Comparison of ENCODE assay signal across 11 cellular contexts in the genomic region with DNA sequence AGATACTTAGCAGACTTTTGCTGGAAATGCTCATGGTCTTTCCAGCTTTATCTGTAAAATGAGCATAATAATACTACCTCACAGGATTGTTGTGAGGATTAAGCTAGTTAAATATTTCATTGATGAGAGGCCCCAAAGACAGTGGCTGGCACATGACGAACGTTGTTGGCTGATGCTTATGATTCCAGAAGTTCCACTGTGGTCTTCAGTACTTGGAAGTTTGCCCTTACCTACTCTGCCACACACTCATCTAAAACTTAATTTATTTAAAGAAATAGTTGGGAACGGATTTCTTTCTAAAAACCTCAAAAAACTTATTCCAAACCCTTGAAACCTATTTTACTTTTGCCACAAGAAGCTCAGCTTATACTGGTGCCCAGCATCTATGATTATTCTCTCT.
DNase-seq lines count a peak whose midpoint lies in the region; ATAC-seq and TF ChIP-seq lines count a peak whose summit lies in the region.
"Had no signal": no experiment of that assay in that cellular context is flagged by ENCODE, and none has a peak within 500 bp of the region (broad histone marks: within the 10 kb centered on the region; RNA-seq: fewer than 3 reads in every experiment).

No MANE protein-coding gene starts in this region.

- H3K27ac ChIP-seq in transverse colon: peak overlapping the region; percentile 61 to 81 (median 77)
- H3K27ac ChIP-seq: body of pancreas had no signal

- H3K4me3 Mint-ChIP-seq in mesothelial cell of epicardium: no peak overlapping the region
- H3K4me3 Mint-ChIP-seq in Calu3 (ENCODE audit: low read depth, unreplicated experiment): no peak overlapping the region
- H3K4me3 Mint-ChIP-seq: T-helper 2 cell treated with Interferon-gamma antibody and Interleukin-4, amounts not matched to agents 5 μg/mL and 100 μg/mL, for 36 hours had no signal

- no peak for ATAC-seq in GM18520 (IDR thresholded peaks at IDR 0.05; ENCODE audit: unreplicated experiment)

- intact Hi-C loops in transverse colon (cut with DNase I; ENCODE audit: low total_unique reads) (no loop called here), Calu3 (cut with micrococcal nuclease; ENCODE audit: unreplicated experiment) (no loop called here)

- 56 to 79% methylated on average over 3 of the region's 3 CpGs for WGBS in transverse colon (ENCODE audit: low coverage in 1 of 2), 2 donors

- H3K27me3 ChIP-seq in transverse colon: no peaks in the 10 kb centered on the region
- H3K27me3 ChIP-seq: body of pancreas had no signal

- H3K27me3 Mint-ChIP-seq in mesothelial cell of epicardium (ENCODE audit: low read depth) (no peaks in the 10 kb centered on the region), Calu3 (ENCODE audit: unreplicated experiment) (no peaks in the 10 kb centered on the region)
- H3K27me3 Mint-ChIP-seq: progenitor cell of endocrine pancreas had no signal

- TF ChIP-seq CTCF in cardiac fibroblast (IDR thresholded peaks at IDR 0.05; ENCODE audit: low read depth, low read length): no peak
- no peak for TF ChIP-seq CTCF in mesothelial cell of epicardium (IDR thresholded peaks at IDR 0.05; ENCODE audit: unreplicated experiment)
- no peak for TF ChIP-seq CTCF in transverse colon (IDR thresholded peaks at IDR 0.05)
- TF ChIP-seq CTCF in Calu3 (IDR thresholded peaks at IDR 0.05; ENCODE audit: unreplicated experiment): no peak

- H3K4me1 Mint-ChIP-seq in mesothelial cell of epicardium (peaks cover 64% of the 10 kb centered on the region), Calu3 (ENCODE audit: low read depth, unreplicated experiment) (no peaks in the 10 kb centered on the region)

- H3K4me3 ChIP-seq in cardiac fibroblast (replicated peaks in 1 of 2; ENCODE audit: low read depth in 2 of 2, low read length in 2 of 2) (no peak overlapping the region), transverse colon (no peak overlapping the region)
- H3K4me3 ChIP-seq: body of pancreas had no signal

- DNase-seq in LHCN-M2 (ENCODE audit: low read depth) (peak; percentile 76), cardiac fibroblast (ENCODE audit: low read depth in 2 of 2) (peak; percentile 49 to 72), mesothelial cell of epicardium (ENCODE audit: low spot score in 2 of 2, unreplicated experiment in 2 of 2) (no peak), transverse colon (no peak), hepatic stellate cell (ENCODE audit: low spot score) (no peak), Calu3 (no peak)
- DNase-seq: body of pancreas, NCI-H1694 treated with DMSO at 0.1 percent for 48 hours had no signal

- H3K9me3 Mint-ChIP-seq in mesothelial cell of epicardium (peaks cover 19% of the 10 kb centered on the region), Calu3 (ENCODE audit: low read depth, unreplicated experiment) (peaks cover 3% of the 10 kb centered on the region)
- H3K9me3 Mint-ChIP-seq: T-helper 2 cell treated with Interferon-gamma antibody and Interleukin-4, amounts not matched to agents 5 μg/mL and 100 μg/mL, for 36 hours had no signal

- no peak for TF ChIP-seq EP300 in transverse colon (IDR thresholded peaks at IDR 0.05; ENCODE audit: low read depth)

- CTCF ChIA-PET in Calu3 (lab: Charles Lee): no interaction called here

- H3K36me3 Mint-ChIP-seq in mesothelial cell of epicardium (peaks cover 44% of the 10 kb centered on the region), Calu3 (ENCODE audit: insufficient read depth, unreplicated experiment) (peaks cover 4% of the 10 kb centered on the region)

- H3K4me1 ChIP-seq in transverse colon: peaks cover 18 to 54% (median 32%) of the 10 kb centered on the region in 4 donors

- in situ Hi-C loops in transverse colon (cut with MboI; ENCODE audit: low pct_ligation_motif_present in 1 of 4, low pct_unique_long_range_greater_than_20kb in 1 of 4, low sequenced_read_pairs in 3 of 4): no loop called here

- TF ChIP-seq POLR2A in transverse colon (IDR thresholded peaks at IDR 0.05): no peak

- H3K36me3 ChIP-seq in transverse colon: peaks cover 0 to 5% (median 0%) of the 10 kb centered on the region in 4 donors

- H3K27ac Mint-ChIP-seq in mesothelial cell of epicardium (peak overlapping the region; percentile 97), Calu3 (ENCODE audit: unreplicated experiment) (no peak overlapping the region)
- H3K27ac Mint-ChIP-seq: progenitor cell of endocrine pancreas had no signal

- H3K9me3 ChIP-seq in transverse colon: no peaks in the 10 kb centered on the region
- H3K9me3 ChIP-seq: body of pancreas had no signal

- BruUV-seq in Calu3 (replicated peaks; lab: Mats Ljungman, UMichigan): no TSS peak

Comparison
In these comparisons a context has a peak if more than half of its experiments do, and no peak if none do; other contexts are left out.
1. DNase-seq: peak in LHCN-M2 (single experiment) and cardiac fibroblast (2 of 2); none in mesothelial cell of epicardium (0 of 2), transverse colon (single experiment), hepatic stellate cell (single experiment) and Calu3 (single experiment).